Comparison of ENCODE assay signal across 1 cellular context in genomic region chr13:73290844-73291243, GRCh38.
TF ChIP-seq lines count a peak whose summit lies in the region.

No MANE protein-coding gene starts in this region.

TF ChIP-seq in HepG2, 621 proteins besides CTCF, POLR2A, EP300 and RAD21 (continued from another document):
- TF ChIP-seq ZNF646 (CRISPR knock-in tag; IDR thresholded peaks at IDR 0.05) (no peak), IKZF1 (IDR thresholded peaks at IDR 0.05) (no peak), RFX5 (IDR thresholded peaks at IDR 0.05; ENCODE audit: low read depth, low read length) (no peak)
- TF ChIP-seq, protein P1, sequence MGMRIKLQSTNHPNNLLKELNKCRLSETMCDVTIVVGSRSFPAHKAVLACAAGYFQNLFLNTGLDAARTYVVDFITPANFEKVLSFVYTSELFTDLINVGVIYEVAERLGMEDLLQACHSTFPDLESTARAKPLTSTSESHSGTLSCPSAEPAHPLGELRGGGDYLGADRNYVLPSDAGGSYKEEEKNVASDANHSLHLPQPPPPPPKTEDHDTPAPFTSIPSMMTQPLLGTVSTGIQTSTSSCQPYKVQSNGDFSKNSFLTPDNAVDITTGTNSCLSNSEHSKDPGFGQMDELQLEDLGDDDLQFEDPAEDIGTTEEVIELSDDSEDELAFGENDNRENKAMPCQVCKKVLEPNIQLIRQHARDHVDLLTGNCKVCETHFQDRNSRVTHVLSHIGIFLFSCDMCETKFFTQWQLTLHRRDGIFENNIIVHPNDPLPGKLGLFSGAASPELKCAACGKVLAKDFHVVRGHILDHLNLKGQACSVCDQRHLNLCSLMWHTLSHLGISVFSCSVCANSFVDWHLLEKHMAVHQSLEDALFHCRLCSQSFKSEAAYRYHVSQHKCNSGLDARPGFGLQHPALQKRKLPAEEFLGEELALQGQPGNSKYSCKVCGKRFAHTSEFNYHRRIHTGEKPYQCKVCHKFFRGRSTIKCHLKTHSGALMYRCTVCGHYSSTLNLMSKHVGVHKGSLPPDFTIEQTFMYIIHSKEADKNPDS (CRISPR knock-in tag; IDR thresholded peaks at IDR 0.05): no peak
- TF ChIP-seq, protein P2, sequence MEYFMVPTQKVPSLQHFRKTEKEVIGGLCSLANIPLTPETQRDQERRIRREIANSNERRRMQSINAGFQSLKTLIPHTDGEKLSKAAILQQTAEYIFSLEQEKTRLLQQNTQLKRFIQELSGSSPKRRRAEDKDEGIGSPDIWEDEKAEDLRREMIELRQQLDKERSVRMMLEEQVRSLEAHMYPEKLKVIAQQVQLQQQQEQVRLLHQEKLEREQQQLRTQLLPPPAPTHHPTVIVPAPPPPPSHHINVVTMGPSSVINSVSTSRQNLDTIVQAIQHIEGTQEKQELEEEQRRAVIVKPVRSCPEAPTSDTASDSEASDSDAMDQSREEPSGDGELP (IDR thresholded peaks at IDR 0.05; ENCODE audit: borderline replicate concordance, low read depth): no peak
TF ChIP-seq in HepG2: peak in this region for 0.
